In genomic region chr17:70181866-70182265, GRCh38 we compare ENCODE assay signal across 20 cellular contexts. TPM values are rescaled to one million over a fixed set of nuclear protein-coding genes. Genes with fewer than 3 reads are reported as not detected.
DNase-seq lines count a peak whose midpoint lies in the region; ATAC-seq and TF ChIP-seq lines count a peak whose summit lies in the region.
"Had no signal": no experiment of that assay in that cellular context is flagged by ENCODE, and none has a peak within 500 bp of the region (broad histone marks: within the 10 kb centered on the region; RNA-seq: fewer than 3 reads in every experiment).

No MANE protein-coding gene starts in this region.

- dilution Hi-C loops in IMR-90 (cut with HindIII; ENCODE audit: low sequenced_read_pairs, unreplicated experiment): no loop called here

- H2BK15ac ChIP-seq in IMR-90 (ENCODE audit: low read depth, low read length): no peak overlapping the region

- in situ Hi-C loops in G401 (cut with HindIII; ENCODE audit: low sequenced_read_pairs) (no loop called here), IMR-90 (cut with MboI; ENCODE audit: low sequenced_read_pairs) (no loop called here)

- no peaks in the 10 kb centered on the region for H3K36me3 Mint-ChIP-seq in activated naive CD8-positive, alpha-beta T cell treated with anti-CD3 and anti-CD28 coated beads for 36 hours
- no peaks in the 10 kb centered on the region for H3K36me3 Mint-ChIP-seq in CD8-positive, alpha-beta memory T cell
- H3K36me3 Mint-ChIP-seq: CD4-positive, alpha-beta memory T cell had no signal

- no peaks in the 10 kb centered on the region for H3K79me1 ChIP-seq in IMR-90 (ENCODE audit: low read depth in 1 of 2, low read length in 2 of 2)

- peaks cover 5% of the 10 kb centered on the region for H3K36me3 ChIP-seq in IMR-90 (ENCODE audit: control insufficient read depth, insufficient read depth, low read length)
- H3K36me3 ChIP-seq in psoas muscle (ENCODE audit: insufficient read depth in 1 of 2, low read depth in 1 of 2): peaks cover 0 to 4% of the 10 kb centered on the region in 2 donors
- H3K36me3 ChIP-seq in CD8-positive, alpha-beta memory T cell (ENCODE audit: insufficient read depth, low read length): no peaks in the 10 kb centered on the region
- H3K36me3 ChIP-seq: BE2C, SJCRH30 had no signal

- WGBS in IMR-90 (ENCODE audit: extremely low coverage in 2 of 2, insufficient read length in 1 of 2), 2 experiments: 100% methylated on average over 1 of the region's 3 CpGs; no CpG with 5 or more reads in 1 of the 2 experiments
- WGBS in psoas muscle, 3 donors: 52 to 68% (median 63%) methylated on average over 3 of the region's 3 CpGs

- H3K4me1 ChIP-seq in IMR-90 (ENCODE audit: control insufficient read depth, insufficient read depth, low read length): no peaks in the 10 kb centered on the region
- peaks cover 52% of the 10 kb centered on the region for H3K4me1 ChIP-seq in psoas muscle
- no peaks in the 10 kb centered on the region for H3K4me1 ChIP-seq in CD8-positive, alpha-beta memory T cell (ENCODE audit: insufficient read depth, low read length)
- H3K4me1 ChIP-seq: BE2C, SJCRH30 had no signal

- intact Hi-C loops in IMR-90 (cut with micrococcal nuclease): no loop called here
- intact Hi-C loops in psoas muscle (cut with DNase I): loop anchor here in 1 of 2 donors (5.0 to 10.0 kb wide), 2 partner anchors 130 to 443 kb away; no protein-coding TSS in a partner anchor

- H2AK5ac ChIP-seq in IMR-90 (ENCODE audit: low read depth, low read length): no peak overlapping the region

- H3K4me3 ChIP-seq in IMR-90 (ENCODE audit: insufficient read depth, low read depth, low read length) (no peak overlapping the region), epithelial cell of esophagus (ENCODE audit: low read length) (no peak overlapping the region), psoas muscle (peak overlapping the region; percentile 45)
- no peak overlapping the region for H3K4me3 ChIP-seq in CD8-positive, alpha-beta memory T cell (ENCODE audit: low read length)
- H3K4me3 ChIP-seq: GM23338, SJCRH30 had no signal

- no peak overlapping the region for H3K27ac ChIP-seq in IMR-90 (ENCODE audit: insufficient read depth, low read length)
- peak overlapping the region; percentile 56 for H3K27ac ChIP-seq in psoas muscle
- H3K27ac ChIP-seq in CD8-positive, alpha-beta memory T cell (ENCODE audit: low read depth, low read length): no peak overlapping the region
- H3K27ac ChIP-seq: SJCRH30 had no signal

- no peaks in the 10 kb centered on the region for H4K20me1 ChIP-seq in IMR-90 (ENCODE audit: insufficient read depth, low read length)

- no peak for TF ChIP-seq RAD21 in IMR-90 (IDR thresholded peaks at IDR 0.05; ENCODE audit: low read length)

- H3K9me3 Mint-ChIP-seq in activated naive CD8-positive, alpha-beta T cell treated with anti-CD3 and anti-CD28 coated beads for 36 hours: no peaks in the 10 kb centered on the region
- H3K9me3 Mint-ChIP-seq in CD8-positive, alpha-beta memory T cell: peaks cover 0 to 1% (median 0%) of the 10 kb centered on the region in 5 donors
- H3K9me3 Mint-ChIP-seq in stimulated activated naive CD8-positive, alpha-beta T cell treated with anti-CD3 and anti-CD28 coated beads, Interleukin-15, amount 100 ng/mL, for 72 hours: peaks cover 0 to 7% of the 10 kb centered on the region in 2 donors
- H3K9me3 Mint-ChIP-seq: GM23338 had no signal

- no peak overlapping the region for H2BK120ac ChIP-seq in IMR-90 (ENCODE audit: low read depth, low read length)

- BruUV-seq in IMR-90 (replicated peaks; lab: Mats Ljungman, UMichigan): no TSS peak

- no peak overlapping the region for H4K5ac ChIP-seq in IMR-90 (ENCODE audit: low read depth, low read length)

- no peak overlapping the region for H3K4me2 ChIP-seq in IMR-90 (ENCODE audit: low read depth, low read length)
- H3K4me2 ChIP-seq: GM23338 had no signal

- no peak overlapping the region for H2BK5ac ChIP-seq in IMR-90 (ENCODE audit: low read depth, low read length, poor library complexity, severe bottlenecking)

- H3K27me3 ChIP-seq in IMR-90 (ENCODE audit: control insufficient read depth, insufficient read depth, low read length) (no peaks in the 10 kb centered on the region), psoas muscle (ENCODE audit: insufficient read depth in 3 of 3, low read length in 2 of 3) (no peaks in the 10 kb centered on the region)
- H3K27me3 ChIP-seq in CD8-positive, alpha-beta memory T cell (ENCODE audit: insufficient read depth, low read length, poor library complexity, severe bottlenecking): no peaks in the 10 kb centered on the region
- H3K27me3 ChIP-seq: SJCRH30 had no signal

- no peak overlapping the region for H2AK9ac ChIP-seq in IMR-90 (replicated peaks; ENCODE audit: low read depth, low read length, poor library complexity)

- CTCF ChIA-PET in IMR-90 (lab: Yijun Ruan, JAX): no interaction called here
- CTCF ChIA-PET in CD8-positive, alpha-beta memory T cell (lab: Charles Lee): no interaction called here

- ATAC-seq in IMR-90 (ENCODE audit: low read depth) (peak; percentile 29; the same call in 1 of the 2 replicates), psoas muscle (peak in 3 of 4 donors; percentile 10 to 35 (median 22))
- ATAC-seq in stimulated activated naive CD8-positive, alpha-beta T cell treated with anti-CD3 and anti-CD28 coated beads, Interleukin-15, amount 100 ng/mL, for 72 hours: no peak
- ATAC-seq: GM23338 had no signal

- no peaks in the 10 kb centered on the region for H3K9me3 ChIP-seq in IMR-90 (ENCODE audit: control insufficient read depth, insufficient read depth, low read length)
- no peaks in the 10 kb centered on the region for H3K9me3 ChIP-seq in psoas muscle
- H3K9me3 ChIP-seq in CD8-positive, alpha-beta memory T cell (ENCODE audit: low read length): no peaks in the 10 kb centered on the region
- H3K9me3 ChIP-seq: BE2C, SJCRH30 had no signal

- no peak overlapping the region for H3K23ac ChIP-seq in IMR-90 (ENCODE audit: low read depth, low read length)

- TF ChIP-seq POLR2A in IMR-90 (IDR thresholded peaks at IDR 0.05; ENCODE audit: low read depth, low read length): no peak

- POLR2A ChIA-PET in IMR-90 (lab: Charles Lee; ENCODE audit: unreplicated experiment): interaction anchor here (0.7 kb wide), 1 partner anchor 58 kb away, joined by 6 read pairs; no protein-coding TSS in a partner anchor
- POLR2A ChIA-PET in CD8-positive, alpha-beta memory T cell (lab: Charles Lee): no interaction called here

- no peak overlapping the region for H4K91ac ChIP-seq in IMR-90 (ENCODE audit: insufficient read depth, low read depth, low read length)

- H3K18ac ChIP-seq in IMR-90 (ENCODE audit: low read depth, low read length): no peak overlapping the region

- DNase-seq in G401 (ENCODE audit: low spot score): peak; percentile 17
- peak; percentile 34 for DNase-seq in IMR-90
- DNase-seq in epithelial cell of esophagus (ENCODE audit: low read depth): peak; percentile 53
- DNase-seq in psoas muscle: no peak
- DNase-seq in activated naive CD8-positive, alpha-beta T cell treated with anti-CD3 and anti-CD28 coated beads for 36 hours: no peak
- DNase-seq in CD8-positive, alpha-beta memory T cell: no peak
- no peak for DNase-seq in stimulated activated naive CD8-positive, alpha-beta T cell treated with anti-CD3 and anti-CD28 coated beads, Interleukin-15, amount 100 ng/mL, for 72 hours
- DNase-seq: BE2C; CD4-positive, alpha-beta memory T cell; DMS79 treated with DMSO at 0.1 percent for 48 hours; GF-D8; Kasumi-1; MV-4-11; NCI-H1417; NCI-H187 treated with DMSO at 0.1 percent for 48 hours; NK-92 treated with Interleukin-12 subunit alpha and Interleukin-12 subunit beta, amount 100 ng/mL, for 24 hours; SJCRH30; SW 1271 had no signal

- no peak overlapping the region for H3K9ac ChIP-seq in IMR-90 (ENCODE audit: low read depth, low read length)

- H3K56ac ChIP-seq in IMR-90 (ENCODE audit: extremely low read depth, insufficient read depth, low read length): no peak overlapping the region

- no peak overlapping the region for H4K8ac ChIP-seq in IMR-90 (ENCODE audit: low read depth in 2 of 2, low read length in 2 of 2)

- no peaks in the 10 kb centered on the region for H3K9me1 ChIP-seq in IMR-90 (ENCODE audit: insufficient read depth, low read length)

- peaks cover 8% of the 10 kb centered on the region for H3K27me3 Mint-ChIP-seq in activated naive CD8-positive, alpha-beta T cell treated with anti-CD3 and anti-CD28 coated beads for 36 hours
- H3K27me3 Mint-ChIP-seq in CD8-positive, alpha-beta memory T cell: peaks cover 0 to 3% of the 10 kb centered on the region in 2 donors
- peaks cover 8% of the 10 kb centered on the region for H3K27me3 Mint-ChIP-seq in stimulated activated naive CD8-positive, alpha-beta T cell treated with anti-CD3 and anti-CD28 coated beads, Interleukin-15, amount 100 ng/mL, for 72 hours

- no peak for TF ChIP-seq CTCF in IMR-90 (conservative IDR thresholded peaks at IDR 0.05; ENCODE audit: low read depth, low read length)
- no peak for TF ChIP-seq CTCF in epithelial cell of esophagus (IDR thresholded peaks at IDR 0.05; ENCODE audit: insufficient read depth, low read depth, low read length, missing control alignments)
- TF ChIP-seq CTCF in psoas muscle (IDR thresholded peaks at IDR 0.05): no peak

- H2BK20ac ChIP-seq in IMR-90 (ENCODE audit: low read depth, low read length): no peak overlapping the region

- H3K4me1 Mint-ChIP-seq in activated naive CD8-positive, alpha-beta T cell treated with anti-CD3 and anti-CD28 coated beads for 36 hours: no peaks in the 10 kb centered on the region
- H3K4me1 Mint-ChIP-seq in CD8-positive, alpha-beta memory T cell: no peaks in the 10 kb centered on the region
- no peaks in the 10 kb centered on the region for H3K4me1 Mint-ChIP-seq in stimulated activated naive CD8-positive, alpha-beta T cell treated with anti-CD3 and anti-CD28 coated beads, Interleukin-15, amount 100 ng/mL, for 72 hours
- H3K4me1 Mint-ChIP-seq: CD4-positive, alpha-beta memory T cell had no signal

- H3K4ac ChIP-seq in IMR-90 (ENCODE audit: low read depth, low read length): no peak overlapping the region

- H2AFZ ChIP-seq in IMR-90 (replicated peaks; ENCODE audit: low read length, poor library complexity): no peak overlapping the region
- H2AFZ ChIP-seq: GM23338 had no signal

- H3K14ac ChIP-seq in IMR-90 (replicated peaks; ENCODE audit: low read depth, low read length): no peak overlapping the region

- H3K4me3 Mint-ChIP-seq in activated naive CD8-positive, alpha-beta T cell treated with anti-CD3 and anti-CD28 coated beads for 36 hours: no peak overlapping the region
- H3K4me3 Mint-ChIP-seq in CD8-positive, alpha-beta memory T cell: no peak overlapping the region
- no peak overlapping the region for H3K4me3 Mint-ChIP-seq in stimulated activated naive CD8-positive, alpha-beta T cell treated with anti-CD3 and anti-CD28 coated beads, Interleukin-15, amount 100 ng/mL, for 72 hours
- H3K4me3 Mint-ChIP-seq: CD4-positive, alpha-beta memory T cell; GM23338; IgD-negative memory B cell had no signal

- no peak overlapping the region for H3K27ac Mint-ChIP-seq in activated naive CD8-positive, alpha-beta T cell treated with anti-CD3 and anti-CD28 coated beads for 36 hours
- H3K27ac Mint-ChIP-seq in CD8-positive, alpha-beta memory T cell: no peak overlapping the region
- no peak overlapping the region for H3K27ac Mint-ChIP-seq in stimulated activated naive CD8-positive, alpha-beta T cell treated with anti-CD3 and anti-CD28 coated beads, Interleukin-15, amount 100 ng/mL, for 72 hours
- H3K27ac Mint-ChIP-seq: GM23338, IgD-negative memory B cell had no signal

RNA-seq across cellular contexts. Expression of gene KCNJ2, which starts 12.5 kb away (rescaled TPM):
- total RNA-seq in G401 (2014; rRNA removed; shearing (Covaris generic)): 72.6 and 103 TPM in 2 replicates
- 5.8 and 8.6 TPM in 2 replicates for total RNA-seq in IMR-90 (2012; rRNA removed)
- 0.33 and 0.55 TPM in 2 replicates for polyA plus RNA-seq in IMR-90 (2012; rRNA removed)
- polyA plus RNA-seq in IMR-90 (2012; cell fraction: cytosol; rRNA removed): 0.37 and 0.51 TPM in 2 replicates
- 0.21 and 1.1 TPM in 2 replicates for polyA plus RNA-seq in IMR-90 (2012; cell fraction: nucleus; rRNA removed; ENCODE audit: low replicate concordance)
- 10 to 100 TPM in 2 of 4 donors, 1 to 10 TPM in 2; 7.9 to 17.7 (median 9.9) TPM for total RNA-seq in psoas muscle
- 1 to 10 TPM in 2 of 3 donors, under 1 TPM in 1; 0.33 to 6.7 (median 2.1) TPM for polyA plus RNA-seq in psoas muscle
- total RNA-seq in activated naive CD8-positive, alpha-beta T cell treated with anti-CD3 and anti-CD28 coated beads for 36 hours: not detected
- total RNA-seq in CD8-positive, alpha-beta memory T cell: not detected
- not detected for polyA plus RNA-seq in CD8-positive, alpha-beta memory T cell
- total RNA-seq: CD4-positive, alpha-beta memory T cell had no signal
- polyA plus RNA-seq: CD4-positive, alpha-beta memory T cell; IgD-negative memory B cell had no signal

Comparison
In these comparisons a context has a peak if more than half of its experiments do, and no peak if none do; other contexts are left out.
1. DNase-seq: peak in G401 (single experiment), IMR-90 (single experiment) and epithelial cell of esophagus (single experiment); none in psoas muscle (0 of 2), activated naive CD8-positive, alpha-beta T cell treated with anti-CD3 and anti-CD28 coated beads for 36 hours (single experiment), CD8-positive, alpha-beta memory T cell (0 of 5) and stimulated activated naive CD8-positive, alpha-beta T cell treated with anti-CD3 and anti-CD28 coated beads, Interleukin-15, amount 100 ng/mL, for 72 hours (0 of 2).